Comparison of ENCODE assay signal across 19 cellular contexts in genomic region chr4:183553601-183554345, GRCh38. TPM values are rescaled to one million over a fixed set of nuclear protein-coding genes. Genes with fewer than 3 reads are reported as not detected.
DNase-seq lines count a peak whose midpoint lies in the region; ATAC-seq, FAIRE-seq and TF ChIP-seq lines count a peak whose summit lies in the region.
"Had no signal": no experiment of that assay in that cellular context is flagged by ENCODE, and none has a peak within 500 bp of the region (broad histone marks: within the 10 kb centered on the region; RNA-seq: fewer than 3 reads in every experiment).

No MANE protein-coding gene starts in this region.

- H3K4me3 Mint-ChIP-seq in H9: no peak overlapping the region
- no peak overlapping the region for H3K4me3 Mint-ChIP-seq in stimulated activated memory B cell treated with anti-CD40 and anti-IgM and Interleukin-4, amounts not matched to agents 10 μg/mL and 1 μg/mL and 100 μg/mL, for 72 hours
- H3K4me3 Mint-ChIP-seq: CD4-positive, alpha-beta T cell had no signal

- H3K27me3 ChIP-seq in H9 (ENCODE audit: insufficient read depth, low read length) (no peaks in the 10 kb centered on the region), K562 (ENCODE audit: control insufficient read depth in 2 of 2, insufficient read depth in 2 of 2, low read length in 2 of 2) (peaks cover 5 to 13% of the 10 kb centered on the region in 2 experiments; a peak in 4 of 5 replicates), HepG2 (ENCODE audit: control insufficient read depth in 1 of 2, insufficient read depth in 2 of 2, low read length in 2 of 2) (no peaks in the 10 kb centered on the region; a peak in 1 of 5 replicates), esophagus muscularis mucosa (no peaks in the 10 kb centered on the region)

- FAIRE-seq in K562 (lab: Jason Lieb, UNC) (no peak), HepG2 (lab: Jason Lieb, UNC) (no peak)
- FAIRE-seq: A549, H54 had no signal

- H3K9me3 Mint-ChIP-seq in H9: peaks cover 7 to 17% of the 10 kb centered on the region in 2 experiments
- peaks cover 20% of the 10 kb centered on the region for H3K9me3 Mint-ChIP-seq in stimulated activated memory B cell treated with anti-CD40 and anti-IgM and Interleukin-4, amounts not matched to agents 10 μg/mL and 1 μg/mL and 100 μg/mL, for 72 hours
- H3K9me3 Mint-ChIP-seq: CD4-positive, alpha-beta T cell had no signal

- DNase-seq in H9: no peak
- DNase-seq in K562 (ENCODE audit: extremely low read depth in 1 of 4, low spot score in 3 of 4): no peak
- DNase-seq in HepG2 (ENCODE audit: low spot score): no peak
- DNase-seq in esophagus muscularis mucosa (ENCODE audit: extremely low spot score): no peak
- DNase-seq in NCI-H1694 treated with DMSO at 0.1 percent for 48 hours (lab: John Stamatoyannopoulos, UW): no peak
- DNase-seq in T-helper 9 cell: no peak
- DNase-seq: CD4-positive, alpha-beta T cell; DMS153; GDM1; Karpas-422; NCI-H1417 treated with DMSO at 0.1 percent for 48 hours; NCI-H1930; NCI-H226; NCI-H526; PC-3 had no signal

- no peaks in the 10 kb centered on the region for H3K9me1 ChIP-seq in K562 (ENCODE audit: control insufficient read depth, insufficient read depth, low read length)

- no peak overlapping the region for H2BK5ac ChIP-seq in H9 (ENCODE audit: insufficient read length, low read length)

- H2AFZ ChIP-seq in H9 (ENCODE audit: low read length) (no peak overlapping the region), K562 (ENCODE audit: low read depth, low read length) (no peak overlapping the region), HepG2 (ENCODE audit: low read length) (no peak overlapping the region)

- H4K20me1 ChIP-seq in H9 (ENCODE audit: control insufficient read depth, insufficient read depth, insufficient read length) (no peaks in the 10 kb centered on the region), K562 (replicated peaks; ENCODE audit: control insufficient read depth, insufficient read depth, low read length) (no peaks in the 10 kb centered on the region; the same call in 1 of the 2 replicates), HepG2 (ENCODE audit: insufficient read depth, low read length) (no peaks in the 10 kb centered on the region)

- peak overlapping the region; percentile 39; the same call in 1 of the 2 replicates for H3K4ac ChIP-seq in H9 (ENCODE audit: low read depth, low read length)

- H3K9me3 ChIP-seq in H9 (ENCODE audit: control insufficient read depth, low read depth, low read length) (no peaks in the 10 kb centered on the region), K562 (replicated peaks; ENCODE audit: control insufficient read depth, insufficient read depth, low read depth, low read length) (no peaks in the 10 kb centered on the region; the same call in 1 of the 2 replicates), HepG2 (ENCODE audit: low read length) (no peaks in the 10 kb centered on the region), esophagus muscularis mucosa (no peaks in the 10 kb centered on the region)
- H3K9me3 ChIP-seq: A549 had no signal

- H3K4me3 ChIP-seq in K562: no peak overlapping the region
- no peak overlapping the region for H3K4me3 ChIP-seq in HepG2 (replicated peaks in 1 of 3; ENCODE audit: insufficient read depth in 1 of 3, low read depth in 2 of 3, low read length in 3 of 3)
- H3K4me3 ChIP-seq in esophagus muscularis mucosa: no peak overlapping the region
- H3K4me3 ChIP-seq: A549 had no signal

- no peaks in the 10 kb centered on the region; the same call in 1 of the 2 replicates for H3K4me1 ChIP-seq in H9 (ENCODE audit: insufficient read depth, low read length)
- H3K4me1 ChIP-seq in K562 (replicated peaks in 1 of 2; ENCODE audit: control insufficient read depth in 2 of 2, insufficient read depth in 2 of 2, low read length in 2 of 2): no peaks in the 10 kb centered on the region
- H3K4me1 ChIP-seq in HepG2 (ENCODE audit: insufficient read depth, low read length): no peaks in the 10 kb centered on the region
- H3K4me1 ChIP-seq in esophagus muscularis mucosa: no peaks in the 10 kb centered on the region
- H3K4me1 ChIP-seq: A549 had no signal

- in situ Hi-C loops in K562 (cut with MboI): no loop called here
- in situ Hi-C loops in HepG2 (cut with HindIII; ENCODE audit: extremely low pct_ligation_motif_present, low pct_unique_long_range_greater_than_20kb): no loop called here

- H3K27ac ChIP-seq in H9 (ENCODE audit: insufficient read length, low read depth, low read length): no peak overlapping the region
- no peak overlapping the region for H3K27ac ChIP-seq in K562 (ENCODE audit: extremely low read depth, low read depth, low read length)
- no peak overlapping the region for H3K27ac ChIP-seq in HepG2 (ENCODE audit: extremely low read length, insufficient read depth, low read length)
- H3K27ac ChIP-seq in esophagus muscularis mucosa (replicated peaks in 1 of 4): no peak overlapping the region
- H3K27ac ChIP-seq: A549, RWPE1 had no signal

- peaks cover 4 to 8% of the 10 kb centered on the region in 2 experiments for H3K4me1 Mint-ChIP-seq in H9
- H3K4me1 Mint-ChIP-seq in stimulated activated memory B cell treated with anti-CD40 and anti-IgM and Interleukin-4, amounts not matched to agents 10 μg/mL and 1 μg/mL and 100 μg/mL, for 72 hours: no peaks in the 10 kb centered on the region

- POLR2A ChIA-PET in K562 (lab: Yijun Ruan, JAX): no interaction called here
- POLR2A ChIA-PET in HepG2 (lab: Yijun Ruan, JAX): no interaction called here

- no peak overlapping the region for H2AK5ac ChIP-seq in H9 (ENCODE audit: insufficient read length, low read length)

- H3K79me2 ChIP-seq in H9 (ENCODE audit: insufficient read depth, low read length) (no peaks in the 10 kb centered on the region), K562 (ENCODE audit: control insufficient read depth, insufficient read depth, low read length) (no peaks in the 10 kb centered on the region), HepG2 (ENCODE audit: insufficient read depth, low read length) (no peaks in the 10 kb centered on the region)

- H2BK12ac ChIP-seq in H9 (ENCODE audit: insufficient read length, low read depth, low read length): no peak overlapping the region

- H3K27me3 Mint-ChIP-seq in H9 (ENCODE audit: low read depth): 0 out of 2 replicates have a peak, but pooled peaks cover 2% of the 10 kb centered on the region
- H3K27me3 Mint-ChIP-seq in stimulated activated memory B cell treated with anti-CD40 and anti-IgM and Interleukin-4, amounts not matched to agents 10 μg/mL and 1 μg/mL and 100 μg/mL, for 72 hours: peaks cover 14% of the 10 kb centered on the region

- H3K14ac ChIP-seq in H9 (ENCODE audit: insufficient read depth, low read length): no peak overlapping the region

- no peak overlapping the region for H2BK20ac ChIP-seq in H9 (ENCODE audit: low read depth, low read length, poor library complexity, severe bottlenecking)

- H4K8ac ChIP-seq in H9 (replicated peaks; ENCODE audit: insufficient read length, low read depth, low read length): no peak overlapping the region

- TF ChIP-seq CTCF in H9 (conservative IDR thresholded peaks at IDR 0.05): no peak
- no peak for TF ChIP-seq CTCF in K562 (IDR thresholded peaks at IDR 0.05 in 2 of 3, conservative IDR thresholded peaks at IDR 0.05 in 1 of 3; ENCODE audit: insufficient read depth in 2 of 3, low read depth in 1 of 3, low read length in 3 of 3)
- TF ChIP-seq CTCF in HepG2 (CRISPR knock-in tag; IDR thresholded peaks at IDR 0.05): no peak
- no peak for TF ChIP-seq CTCF in esophagus muscularis mucosa (IDR thresholded peaks at IDR 0.05)

- peaks cover 0 to 9% (median 3%) of the 10 kb centered on the region in 3 experiments; a peak in 4 of 7 replicates for H3K36me3 Mint-ChIP-seq in H9 (ENCODE audit: insufficient read depth in 1 of 3, low read depth in 3 of 3)
- no peaks in the 10 kb centered on the region for H3K36me3 Mint-ChIP-seq in stimulated activated memory B cell treated with anti-CD40 and anti-IgM and Interleukin-4, amounts not matched to agents 10 μg/mL and 1 μg/mL and 100 μg/mL, for 72 hours

- H3K56ac ChIP-seq in H9 (ENCODE audit: insufficient read length, low read depth, low read length): no peak overlapping the region

- BruUV-seq in K562 (replicated peaks; lab: Mats Ljungman, UMichigan): no TSS peak
- no TSS peak for BruUV-seq in HepG2 (replicated peaks; lab: Mats Ljungman, UMichigan)

- H3K36me3 ChIP-seq in K562 (ENCODE audit: control insufficient read depth, insufficient read depth, low read length) (no peaks in the 10 kb centered on the region), HepG2 (replicated peaks in 1 of 2; ENCODE audit: control insufficient read depth in 1 of 2, insufficient read depth in 2 of 2, low read length in 2 of 2) (no peaks in the 10 kb centered on the region), esophagus muscularis mucosa (no peaks in the 10 kb centered on the region)

- H3K4me2 ChIP-seq in H9 (ENCODE audit: insufficient read depth, insufficient read length, low read length) (no peak overlapping the region), K562 (ENCODE audit: insufficient read depth, low read length) (no peak overlapping the region), HepG2 (ENCODE audit: low read depth, low read length) (no peak overlapping the region)
- H3K4me2 ChIP-seq: A549 had no signal

- CTCF ChIA-PET in K562 (lab: Yijun Ruan, JAX; ENCODE audit: low intra/inter-chr PET ratio) (no interaction called here), HepG2 (lab: Yijun Ruan, JAX; ENCODE audit: low intra/inter-chr PET ratio, low total read pairs) (no interaction called here)

- ATAC-seq in K562: no peak
- ATAC-seq in HepG2: no peak
- ATAC-seq in stimulated activated memory B cell treated with anti-CD40 and anti-IgM and Interleukin-4, amounts not matched to agents 10 μg/mL and 1 μg/mL and 100 μg/mL, for 72 hours: peak; percentile 39
- ATAC-seq: PC-3 had no signal

- H3K27ac Mint-ChIP-seq in H9: no peak overlapping the region
- H3K27ac Mint-ChIP-seq in stimulated activated memory B cell treated with anti-CD40 and anti-IgM and Interleukin-4, amounts not matched to agents 10 μg/mL and 1 μg/mL and 100 μg/mL, for 72 hours: no peak overlapping the region
- H3K27ac Mint-ChIP-seq: CD4-positive, alpha-beta T cell had no signal

- TF ChIP-seq RAD21 in K562 (CRISPR knock-in tag; conservative IDR thresholded peaks at IDR 0.05 in 1 of 2, IDR thresholded peaks at IDR 0.05 in 1 of 2): no peak
- TF ChIP-seq RAD21 in HepG2 (CRISPR knock-in tag; IDR thresholded peaks at IDR 0.05): no peak

- 75% methylated on average over 4 of the region's 5 CpGs for whole genome bisulfite sequencing in H9 (ENCODE audit: extremely low coverage, insufficient read length, low lambda C conversion rate)
- WGBS in K562 (ENCODE audit: insufficient coverage, low coverage, missing lambda C conversion rate): 39% methylated on average over 3 of the region's 5 CpGs
- 82% methylated on average over 5 of the region's 5 CpGs for whole genome bisulfite sequencing in HepG2 (ENCODE audit: low lambda C conversion rate)
- WGBS in esophagus muscularis mucosa: 79% methylated on average over 5 of the region's 5 CpGs

- no peak overlapping the region for H3K18ac ChIP-seq in H9 (ENCODE audit: insufficient read length, low read depth, low read length)

- no peak overlapping the region for H2BK120ac ChIP-seq in H9 (ENCODE audit: low read depth, low read length, poor library complexity, severe bottlenecking)

- H2BK15ac ChIP-seq in H9 (ENCODE audit: low read depth, low read length): no peak overlapping the region

- no peak overlapping the region for H4K5ac ChIP-seq in H9 (ENCODE audit: insufficient read length, low read depth, low read length)

- peaks cover 3% of the 10 kb centered on the region for H3K23me2 ChIP-seq in H9 (ENCODE audit: insufficient read length, low read depth, low read length, poor library complexity, severe bottlenecking)

- intact Hi-C loops in K562 (cut with micrococcal nuclease) (no loop called here), HepG2 (cut with micrococcal nuclease; ENCODE audit: unreplicated experiment) (no loop called here), esophagus muscularis mucosa (cut with DNase I) (no loop called here)

- H3T11ph ChIP-seq in H9 (ENCODE audit: low read length): no peak overlapping the region

- no peak for TF ChIP-seq EP300 in K562 (IDR thresholded peaks at IDR 0.05; ENCODE audit: low read length)
- no peak for TF ChIP-seq EP300 in HepG2 (IDR thresholded peaks at IDR 0.05; ENCODE audit: low read depth in 2 of 2, low read length in 2 of 2)
- no peak for TF ChIP-seq EP300 in HepG2 (CRISPR knock-in tag; IDR thresholded peaks at IDR 0.05; ENCODE audit: borderline replicate concordance)
- TF ChIP-seq EP300 in esophagus muscularis mucosa (IDR thresholded peaks at IDR 0.05): no peak

- no peak overlapping the region for H4K91ac ChIP-seq in H9 (ENCODE audit: insufficient read length, low read depth, low read length)

- H3K23ac ChIP-seq in H9 (ENCODE audit: insufficient read length, low read depth, low read length): no peak overlapping the region

- TF ChIP-seq POLR2A in K562 (conservative IDR thresholded peaks at IDR 0.05) (no peak), HepG2 (IDR thresholded peaks at IDR 0.05; ENCODE audit: insufficient read depth in 1 of 2, low read depth in 2 of 2, low read length in 2 of 2) (no peak), esophagus muscularis mucosa (IDR thresholded peaks at IDR 0.05; ENCODE audit: low read depth) (no peak)

- H3K9ac ChIP-seq in H9 (ENCODE audit: extremely low read depth, insufficient read length, low read length): no peak overlapping the region
- H3K9ac ChIP-seq in K562 (ENCODE audit: insufficient read depth in 1 of 2, low read depth in 2 of 2, low read length in 2 of 2): no peak overlapping the region
- no peak overlapping the region for H3K9ac ChIP-seq in HepG2 (ENCODE audit: insufficient read depth, low read depth, low read length)

- H3K79me1 ChIP-seq in H9 (ENCODE audit: insufficient read depth, low read depth, low read length, poor library complexity, severe bottlenecking): no peaks in the 10 kb centered on the region

RNA-seq across cellular contexts. Expression of gene ING2, which starts 48.9 kb away (rescaled TPM):
- total RNA-seq in H9 (2021): 16.9 and 18.6 TPM in 2 replicates
- 1.8 and 14.2 TPM in 2 replicates for total RNA-seq in K562 (2011; cell fraction: chromatin; rRNA removed; ENCODE audit: low replicate concordance)
- total RNA-seq in K562 (2011; cell fraction: nucleolus; rRNA removed): 2.3 and 2.8 TPM in 2 replicates
- 5.6 and 6.2 TPM in 2 replicates for total RNA-seq in K562 (2011; cell fraction: nucleoplasm; rRNA removed)
- total RNA-seq in K562 (2014; rRNA removed): 12.4 and 12.5 TPM in 2 replicates
- total RNA-seq in K562 (2014; rRNA removed; fragmentation: Illumina TruSeq; extraction: Trizol): 13.8 and 15.1 TPM in 2 replicates
- total RNA-seq in K562 (2015; rRNA removed; fragmentation: Illumina TruSeq; extraction: Trizol): 16.9 and 17.5 TPM in 2 replicates
- 8.7 and 10.0 TPM in 2 replicates for total RNA-seq in K562 (2021)
- 8.3 and 9.5 TPM in 2 replicates for polyA plus RNA-seq in K562 (2011; rRNA removed)
- 2.9 and 3.8 TPM in 2 replicates for polyA plus RNA-seq in K562 (2011; cell fraction: cytosol; rRNA removed)
- polyA plus RNA-seq in K562 (2011; cell fraction: nucleus; rRNA removed): 3.5 and 4.5 TPM in 2 replicates
- polyA plus RNA-seq in K562 (2012): 10.9 and 14.7 TPM in 2 replicates
- polyA plus RNA-seq in K562 (2014; fragmentation: Illumina TruSeq; extraction: Trizol): 18.0 and 21.4 TPM in 2 replicates
- 1 to 10 TPM; 2.9 to 4.2 TPM for polyA plus RNA-seq in K562 (2014; fragmentation: Nextera tagmentation; extraction: Ambion mirVana)
- 12.5 and 18.6 TPM in 2 replicates for polyA plus RNA-seq in K562 (2014; rRNA removed)
- 4.5 and 7.3 TPM in 2 replicates for polyA minus RNA-seq in K562 (2011; rRNA and poly(A)+ RNA removed)
- 2.9 and 4.9 TPM in 2 replicates for polyA minus RNA-seq in K562 (2011; cell fraction: cytosol; rRNA and poly(A)+ RNA removed)
- 2.4 and 6.7 TPM in 2 replicates for polyA minus RNA-seq in K562 (2011; cell fraction: nucleus; rRNA and poly(A)+ RNA removed)
- 12.4 and 16.9 TPM in 2 replicates for total RNA-seq in HepG2 (2016; rRNA removed; fragmentation: Illumina TruSeq; extraction: Trizol)
- total RNA-seq in HepG2 (2016; cell fraction: cytosol; rRNA removed; fragmentation: Illumina TruSeq; extraction: Trizol; ENCODE audit: low read depth): 13.0 and 13.6 TPM in 2 replicates
- total RNA-seq in HepG2 (2016; cell fraction: insoluble cytoplasmic fraction; rRNA removed; fragmentation: Illumina TruSeq; extraction: Trizol): 12.0 and 13.9 TPM in 2 replicates
- total RNA-seq in HepG2 (2016; cell fraction: membrane; rRNA removed; fragmentation: Illumina TruSeq; extraction: Trizol): 21.5 and 22.6 TPM in 2 replicates
- total RNA-seq in HepG2 (2016; cell fraction: nucleus; rRNA removed; fragmentation: Illumina TruSeq; extraction: Trizol): 6.1 and 6.7 TPM in 2 replicates
- 3.9 and 6.6 TPM in 2 replicates for polyA plus RNA-seq in HepG2 (2011; rRNA removed)
- polyA plus RNA-seq in HepG2 (2011; cell fraction: cytosol; rRNA removed): 3.5 and 4.9 TPM in 2 replicates
- 1.4 and 2.4 TPM in 2 replicates for polyA plus RNA-seq in HepG2 (2011; cell fraction: nucleus; rRNA removed)
- 6.6 and 8.2 TPM in 2 replicates for polyA plus RNA-seq in HepG2 (2012)
- polyA plus RNA-seq in HepG2 (2016; cell fraction: cytosol; fragmentation: Illumina TruSeq; extraction: Trizol; ENCODE audit: low read depth): 19.9 and 22.4 TPM in 2 replicates
- polyA plus RNA-seq in HepG2 (2016; cell fraction: insoluble cytoplasmic fraction; fragmentation: Illumina TruSeq; extraction: Trizol; ENCODE audit: low read depth): 24.0 and 24.6 TPM in 2 replicates
- polyA plus RNA-seq in HepG2 (2016; cell fraction: membrane; fragmentation: Illumina TruSeq; extraction: Trizol; ENCODE audit: low read depth): 24.5 and 27.0 TPM in 2 replicates
- polyA plus RNA-seq in HepG2 (2016; cell fraction: nucleus; fragmentation: Illumina TruSeq; extraction: Trizol; ENCODE audit: insufficient read depth, low read depth): 11.3 and 12.8 TPM in 2 replicates
- 0.89 and 0.90 TPM in 2 replicates for polyA minus RNA-seq in HepG2 (2011; rRNA and poly(A)+ RNA removed; ENCODE audit: low replicate concordance)
- polyA minus RNA-seq in HepG2 (2011; cell fraction: cytosol; rRNA and poly(A)+ RNA removed): 3.3 and 3.6 TPM in 2 replicates
- polyA minus RNA-seq in HepG2 (2011; cell fraction: nucleus; rRNA and poly(A)+ RNA removed): 2.9 and 4.6 TPM in 2 replicates
- 10 to 100 TPM; 26.2 to 42.8 (median 38.6) TPM for total RNA-seq in esophagus muscularis mucosa
